In genomic region chr7:150901160-150902035, GRCh38 we compare ENCODE assay signal across 11 cellular contexts. TPM values are rescaled to one million over a fixed set of nuclear protein-coding genes. Genes with fewer than 3 reads are reported as not detected.
DNase-seq lines count a peak whose midpoint lies in the region; ATAC-seq and TF ChIP-seq lines count a peak whose summit lies in the region.
"Had no signal": no experiment of that assay in that cellular context is flagged by ENCODE, and none has a peak within 500 bp of the region (broad histone marks: within the 10 kb centered on the region; RNA-seq: fewer than 3 reads in every experiment).

No MANE protein-coding gene starts in this region.

- H3K4me2 ChIP-seq in PC-9 = no peak overlapping the region
- H3K4me2 ChIP-seq: A549 had no signal

- H3K9me3 Mint-ChIP-seq in stimulated activated memory B cell treated with anti-CD40 and anti-IgM and Interleukin-4, amounts not matched to agents 10 μg/mL and 1 μg/mL and 100 μg/mL, for 72 hours = no peaks in the 10 kb centered on the region

- no peak for ATAC-seq in stimulated activated memory B cell treated with anti-CD40 and anti-IgM and Interleukin-4, amounts not matched to agents 10 μg/mL and 1 μg/mL and 100 μg/mL, for 72 hours
- ATAC-seq in GM18498 (IDR thresholded peaks at IDR 0.05; ENCODE audit: unreplicated experiment) = no peak
- ATAC-seq: A549 had no signal

- no peak for TF ChIP-seq CTCF in PC-9 (conservative IDR thresholded peaks at IDR 0.05)

- H3K4me1 ChIP-seq in PC-9 (replicated peaks; ENCODE audit: insufficient read depth) = no peaks in the 10 kb centered on the region
- H3K4me1 ChIP-seq: A549 had no signal

- no peaks in the 10 kb centered on the region for H3F3A ChIP-seq in PC-9 (ENCODE audit: insufficient read depth, low read depth)

- H3K9me3 ChIP-seq in PC-9 (ENCODE audit: insufficient read depth, low read depth) = no peaks in the 10 kb centered on the region
- H3K9me3 ChIP-seq: A549, ovary had no signal

- DNase-seq in NCI-H2196 (lab: John Stamatoyannopoulos, UW; ENCODE audit: unreplicated experiment) (peak; percentile 52), NCI-H2196 treated with DMSO at 0.1 percent for 48 hours (lab: John Stamatoyannopoulos, UW; ENCODE audit: unreplicated experiment) (no peak), PC-9 (peak; percentile 58 to 76), left kidney (ENCODE audit: low read depth, low spot score) (peak; percentile 28), erythroblast (lab: John Stamatoyannopoulos, UW) (no peak)
- no peak for DNase-seq in activated CD4-positive, alpha-beta T cell treated with anti-CD3 and anti-CD28 coated beads for 1 hour
- DNase-seq: activated T-cell treated with anti-CD3 and anti-CD28 coated beads, Interleukin-2, amount 50 U/mL, for 48 hours; ovary had no signal

- peaks cover 53% of the 10 kb centered on the region for H3K27me3 ChIP-seq in PC-9 (ENCODE audit: insufficient read depth, low read depth)
- H3K27me3 ChIP-seq: ovary had no signal

- H3K27me3 Mint-ChIP-seq in stimulated activated memory B cell treated with anti-CD40 and anti-IgM and Interleukin-4, amounts not matched to agents 10 μg/mL and 1 μg/mL and 100 μg/mL, for 72 hours = peaks cover 29% of the 10 kb centered on the region

- H3K36me3 ChIP-seq in PC-9 (ENCODE audit: low read depth) = no peaks in the 10 kb centered on the region
- H3K36me3 ChIP-seq: ovary had no signal

- peak overlapping the region; percentile 17 for H3K27ac Mint-ChIP-seq in stimulated activated memory B cell treated with anti-CD40 and anti-IgM and Interleukin-4, amounts not matched to agents 10 μg/mL and 1 μg/mL and 100 μg/mL, for 72 hours

- H3K4me3 Mint-ChIP-seq in stimulated activated memory B cell treated with anti-CD40 and anti-IgM and Interleukin-4, amounts not matched to agents 10 μg/mL and 1 μg/mL and 100 μg/mL, for 72 hours = no peak overlapping the region

- H2AFZ ChIP-seq in PC-9 = no peak overlapping the region

- no peak overlapping the region for H3K4me3 ChIP-seq in PC-9
- H3K4me3 ChIP-seq: A549, ovary had no signal

- CTCF ChIA-PET in PC-9 (lab: Charles Lee) = interaction anchor here (0.6 to 1.4 kb wide), 6 partner anchors 11 to 268 kb away, joined by 3 to 5 read pairs (median 4); partner anchors contain the start of gene ABCB8

- POLR2A ChIA-PET in PC-9 (lab: Charles Lee; ENCODE audit: unreplicated experiment) = no interaction called here

- no peak overlapping the region for H3K27ac ChIP-seq in PC-9
- H3K27ac ChIP-seq: A549, ovary had no signal

- peaks cover 74% of the 10 kb centered on the region for H3K4me1 Mint-ChIP-seq in stimulated activated memory B cell treated with anti-CD40 and anti-IgM and Interleukin-4, amounts not matched to agents 10 μg/mL and 1 μg/mL and 100 μg/mL, for 72 hours

- H3K9me2 ChIP-seq in PC-9 (ENCODE audit: insufficient read depth) = no peaks in the 10 kb centered on the region

- TF ChIP-seq POLR2A in erythroblast (IDR thresholded peaks at IDR 0.05; ENCODE audit: low read length) = no peak

- intact Hi-C loops in PC-9 (cut with micrococcal nuclease; ENCODE audit: unreplicated experiment) = loop anchor here (2.0 to 5.0 kb wide), 4 partner anchors 41 to 211 kb away; partner anchors contain the start of gene ABCB8

- no peaks in the 10 kb centered on the region for H3K36me3 Mint-ChIP-seq in stimulated activated memory B cell treated with anti-CD40 and anti-IgM and Interleukin-4, amounts not matched to agents 10 μg/mL and 1 μg/mL and 100 μg/mL, for 72 hours

- no peaks in the 10 kb centered on the region for H3K79me2 ChIP-seq in PC-9 (ENCODE audit: low read depth)

- no peaks in the 10 kb centered on the region for H4K20me1 ChIP-seq in PC-9 (ENCODE audit: insufficient read depth)

- BruUV-seq in PC-9 (replicated peaks; lab: Mats Ljungman, UMichigan) = no TSS peak

RNA-seq across cellular contexts. Expression of gene AOC1, which starts 49.1 kb away (rescaled TPM):
- total RNA-seq in PC-9 (2021) = 11.4 and 13.1 TPM in 2 replicates

Comparison
In these comparisons a context has a peak if more than half of its experiments do, and no peak if none do; other contexts are left out.
1. DNase-seq: peak in NCI-H2196 (single experiment), PC-9 (2 of 2) and left kidney (single experiment); none in NCI-H2196 treated with DMSO at 0.1 percent for 48 hours (single experiment), erythroblast (0 of 2) and activated CD4-positive, alpha-beta T cell treated with anti-CD3 and anti-CD28 coated beads for 1 hour (single experiment).